Comparison of ENCODE assay signal across 13 cellular contexts in genomic region chr1:204711947-204712701, GRCh38. TPM values are rescaled to one million over a fixed set of nuclear protein-coding genes. Genes with fewer than 3 reads are reported as not detected.
A peak's percentile ranks its signal among the peaks of the same experiment; 100 is the strongest.
DNase-seq lines count a peak whose midpoint lies in the region; ATAC-seq and TF ChIP-seq lines count a peak whose summit lies in the region.
"Had no signal": no experiment of that assay in that cellular context is flagged by ENCODE, and none has a peak within 500 bp of the region (broad histone marks: within the 10 kb centered on the region; RNA-seq: fewer than 3 reads in every experiment).

No MANE protein-coding gene starts in this region.

- no peak overlapping the region for H2BK15ac ChIP-seq in neuronal stem cell (ENCODE audit: low read length)

- peaks cover 78% of the 10 kb centered on the region for H3K4me1 ChIP-seq in DOHH2 (ENCODE audit: control insufficient read depth, low read length)
- H3K4me1 ChIP-seq in endodermal cell (ENCODE audit: control insufficient read depth, insufficient read depth, low read length): peaks cover 5% of the 10 kb centered on the region
- peaks cover 21 to 48% of the 10 kb centered on the region in 2 donors for H3K4me1 ChIP-seq in neuronal stem cell (ENCODE audit: control insufficient read depth in 2 of 2, insufficient read depth in 1 of 2, low read depth in 1 of 2, low read length in 2 of 2)

- H3K4me3 Mint-ChIP-seq in endodermal cell: no peak overlapping the region
- no peak overlapping the region for H3K4me3 Mint-ChIP-seq in T-helper 2 cell treated with Interferon-gamma antibody and Interleukin-4, amounts not matched to agents 5 μg/mL and 100 μg/mL, for 36 hours
- H3K4me3 Mint-ChIP-seq: stimulated activated naive B cell treated with anti-CD40 and anti-IgM and Interleukin-4, amounts not matched to agents 10 μg/mL and 1 μg/mL and 100 μg/mL, for 72 hours; T-helper 17 cell had no signal

- H4K91ac ChIP-seq in neuronal stem cell (ENCODE audit: low read depth, low read length, poor library complexity): no peak overlapping the region

- peaks cover 61% of the 10 kb centered on the region for H3K4me1 Mint-ChIP-seq in endodermal cell
- H3K4me1 Mint-ChIP-seq in T-helper 2 cell treated with Interferon-gamma antibody and Interleukin-4, amounts not matched to agents 5 μg/mL and 100 μg/mL, for 36 hours (ENCODE audit: low read depth): peaks cover 3% of the 10 kb centered on the region
- H3K4me1 Mint-ChIP-seq: T-helper 17 cell had no signal

- no peaks in the 10 kb centered on the region for H3K9me2 ChIP-seq in DOHH2 (replicated peaks; ENCODE audit: control insufficient read depth, low read length)

- H3K14ac ChIP-seq in neuronal stem cell (ENCODE audit: low read length): no peak overlapping the region

- peak; percentile 36 for DNase-seq in NCI-H345 treated with DMSO at 0.1 percent for 48 hours (lab: John Stamatoyannopoulos, UW; ENCODE audit: unreplicated experiment)
- peak; percentile 72 for DNase-seq in endodermal cell
- no peak for DNase-seq in neuronal stem cell (ENCODE audit: low spot score)
- no peak for DNase-seq in effector CD4-positive, alpha-beta T cell
- no peak for DNase-seq in NOMO-1 treated with dmso at 0.1 percent for 144 hours (lab: John Stamatoyannopoulos, UW; ENCODE audit: unreplicated experiment)
- DNase-seq in T-helper 2 cell treated with Interferon-gamma antibody and Interleukin-4, amounts not matched to agents 5 μg/mL and 100 μg/mL, for 36 hours (ENCODE audit: low spot score): no peak
- DNase-seq in sciatic nerve (ENCODE audit: low spot score): no peak
- DNase-seq: mammary epithelial cell; spleen; stimulated activated naive B cell treated with anti-CD40 and anti-IgM and Interleukin-4, amounts not matched to agents 10 μg/mL and 1 μg/mL and 100 μg/mL, for 72 hours; T-helper 17 cell had no signal

- H3K79me1 ChIP-seq in neuronal stem cell (ENCODE audit: low read depth, low read length): no peaks in the 10 kb centered on the region

- intact Hi-C loops in sciatic nerve (cut with DNase I): no loop called here

- peak overlapping the region; percentile 81 for H3K4me2 ChIP-seq in DOHH2 (ENCODE audit: low read length)
- H3K4me2 ChIP-seq in neuronal stem cell (ENCODE audit: insufficient read depth, low read length, poor library complexity, severe bottlenecking): no peak overlapping the region

- H2BK120ac ChIP-seq in neuronal stem cell (ENCODE audit: low read depth, low read length): peak overlapping the region; percentile 29

- no peak overlapping the region for H4K8ac ChIP-seq in neuronal stem cell (ENCODE audit: low read depth, low read length)

- H3K27ac ChIP-seq in DOHH2 (ENCODE audit: low read depth, low read length): no peak overlapping the region
- H3K27ac ChIP-seq in endodermal cell (ENCODE audit: low read depth, low read length): no peak overlapping the region
- no peak overlapping the region for H3K27ac ChIP-seq in neuronal stem cell (replicated peaks; ENCODE audit: low read length)
- H3K27ac ChIP-seq: cardiac muscle cell, spleen had no signal

- no peaks in the 10 kb centered on the region for H3F3A ChIP-seq in DOHH2 (ENCODE audit: control insufficient read depth, insufficient read depth)

- H3K79me2 ChIP-seq in DOHH2 (ENCODE audit: control insufficient read depth, low read length): peaks cover 59% of the 10 kb centered on the region

- no peak for ATAC-seq in sciatic nerve
- ATAC-seq: T-helper 17 cell had no signal

- H2BK12ac ChIP-seq in neuronal stem cell (ENCODE audit: low read length): no peak overlapping the region

- H3K9ac ChIP-seq in endodermal cell (ENCODE audit: extremely low read depth, low read length, poor library complexity, severe bottlenecking): no peak overlapping the region
- no peak overlapping the region for H3K9ac ChIP-seq in neuronal stem cell (ENCODE audit: low read depth, low read length, poor library complexity)

- WGBS in endodermal cell (ENCODE audit: insufficient coverage in 1 of 2, insufficient read length in 1 of 2), 2 experiments: 51 to 54% methylated on average over 15 to 23 of the region's 23 CpGs
- WGBS in neuronal stem cell (ENCODE audit: extremely low coverage in 2 of 2, insufficient read length in 2 of 2, insufficient replicate concordance in 1 of 2), 2 donors: no CpG with 5 or more reads among the region's 23 CpGs

- peak overlapping the region; percentile 68 for H2AK5ac ChIP-seq in neuronal stem cell (ENCODE audit: low read depth, low read length)

- H3K4me3 ChIP-seq in DOHH2 (ENCODE audit: low read length): peak overlapping the region; percentile 88
- H3K4me3 ChIP-seq in endodermal cell (ENCODE audit: low read length): no peak overlapping the region
- H3K4me3 ChIP-seq in neuronal stem cell (ENCODE audit: low read length in 2 of 2): no peak overlapping the region
- H3K4me3 ChIP-seq: cardiac muscle cell had no signal

- H3K18ac ChIP-seq in neuronal stem cell (ENCODE audit: low read length): peak overlapping the region; percentile 46

- H3K4ac ChIP-seq in neuronal stem cell (ENCODE audit: low read length): no peak overlapping the region

- H3K9me3 ChIP-seq in DOHH2 (ENCODE audit: control insufficient read depth, insufficient read depth, low read length) (no peaks in the 10 kb centered on the region), endodermal cell (ENCODE audit: control insufficient read depth, low read length) (no peaks in the 10 kb centered on the region), neuronal stem cell (replicated peaks in 1 of 2; ENCODE audit: control insufficient read depth in 2 of 2, insufficient read depth in 1 of 2, low read depth in 1 of 2, low read length in 2 of 2) (no peaks in the 10 kb centered on the region)
- H3K9me3 ChIP-seq: spleen had no signal

- H3K27ac Mint-ChIP-seq in endodermal cell: no peak overlapping the region
- H3K27ac Mint-ChIP-seq in T-helper 2 cell treated with Interferon-gamma antibody and Interleukin-4, amounts not matched to agents 5 μg/mL and 100 μg/mL, for 36 hours: no peak overlapping the region
- H3K27ac Mint-ChIP-seq: stimulated activated naive B cell treated with anti-CD40 and anti-IgM and Interleukin-4, amounts not matched to agents 10 μg/mL and 1 μg/mL and 100 μg/mL, for 72 hours; T-helper 17 cell had no signal

- H3K9me3 Mint-ChIP-seq in endodermal cell: no peaks in the 10 kb centered on the region
- no peaks in the 10 kb centered on the region for H3K9me3 Mint-ChIP-seq in T-helper 2 cell treated with Interferon-gamma antibody and Interleukin-4, amounts not matched to agents 5 μg/mL and 100 μg/mL, for 36 hours
- H3K9me3 Mint-ChIP-seq: stimulated activated naive B cell treated with anti-CD40 and anti-IgM and Interleukin-4, amounts not matched to agents 10 μg/mL and 1 μg/mL and 100 μg/mL, for 72 hours had no signal

- no peaks in the 10 kb centered on the region for H3K27me3 ChIP-seq in DOHH2 (ENCODE audit: control insufficient read depth, low read length)
- peaks cover 5% of the 10 kb centered on the region for H3K27me3 ChIP-seq in endodermal cell (ENCODE audit: control insufficient read depth, insufficient read depth, low read length, poor library complexity, severe bottlenecking)
- peaks cover 0 to 25% (median 24%) of the 10 kb centered on the region in 3 experiments for H3K27me3 ChIP-seq in neuronal stem cell (ENCODE audit: control insufficient read depth in 3 of 3, insufficient read depth in 3 of 3, low read depth in 1 of 3, low read length in 3 of 3)

- H2BK5ac ChIP-seq in neuronal stem cell (ENCODE audit: low read length): peak overlapping the region; percentile 33

- H3K23ac ChIP-seq in neuronal stem cell (ENCODE audit: low read depth, low read length, poor library complexity): peak overlapping the region; percentile 40

- H3K27me3 Mint-ChIP-seq in endodermal cell (ENCODE audit: insufficient read depth): peaks cover 11% of the 10 kb centered on the region
- H3K27me3 Mint-ChIP-seq in T-helper 2 cell treated with Interferon-gamma antibody and Interleukin-4, amounts not matched to agents 5 μg/mL and 100 μg/mL, for 36 hours (ENCODE audit: low read depth): peaks cover 43% of the 10 kb centered on the region

- no peak overlapping the region for H2AFZ ChIP-seq in neuronal stem cell (ENCODE audit: low read length)

- H4K20me1 ChIP-seq in DOHH2 (ENCODE audit: control insufficient read depth, insufficient read depth, low read depth, low read length): no peaks in the 10 kb centered on the region; the same call in 1 of the 2 replicates

- peaks cover 38% of the 10 kb centered on the region for H3K36me3 ChIP-seq in DOHH2 (ENCODE audit: control insufficient read depth, low read length)
- no peaks in the 10 kb centered on the region for H3K36me3 ChIP-seq in endodermal cell (ENCODE audit: control insufficient read depth, insufficient read depth, low read length)
- no peaks in the 10 kb centered on the region for H3K36me3 ChIP-seq in neuronal stem cell (replicated peaks in 1 of 2; ENCODE audit: control insufficient read depth in 2 of 2, insufficient read depth in 2 of 2, low read length in 2 of 2)
- H3K36me3 ChIP-seq: cardiac muscle cell, spleen had no signal

- TF ChIP-seq CTCF in DOHH2 (IDR thresholded peaks at IDR 0.05; ENCODE audit: low read depth, low read length, poor library complexity, severe bottlenecking): no peak
- TF ChIP-seq CTCF in endodermal cell (conservative IDR thresholded peaks at IDR 0.05): no peak

- H3K36me3 Mint-ChIP-seq in endodermal cell (ENCODE audit: low read depth): no peaks in the 10 kb centered on the region
- no peaks in the 10 kb centered on the region for H3K36me3 Mint-ChIP-seq in T-helper 2 cell treated with Interferon-gamma antibody and Interleukin-4, amounts not matched to agents 5 μg/mL and 100 μg/mL, for 36 hours (ENCODE audit: low read depth)
- H3K36me3 Mint-ChIP-seq: stimulated activated naive B cell treated with anti-CD40 and anti-IgM and Interleukin-4, amounts not matched to agents 10 μg/mL and 1 μg/mL and 100 μg/mL, for 72 hours had no signal

RNA-seq across cellular contexts. Expression of gene LRRN2, which starts 26.6 kb away (rescaled TPM):
- total RNA-seq in endodermal cell (10 to 100 TPM; 11.4 to 16.2 TPM), sciatic nerve (12.0 TPM)
- polyA plus RNA-seq in endodermal cell (2013, experiment 1 of 2): 15.9 TPM
- polyA plus RNA-seq in endodermal cell (2013, experiment 2 of 2): 12.1 TPM
- polyA plus RNA-seq in neuronal stem cell (2013, experiment 1 of 2): 7.0 TPM
- polyA plus RNA-seq in neuronal stem cell (2013, experiment 2 of 2): 7.3 TPM
- total RNA-seq: T-helper 17 cell had no signal
- polyA plus RNA-seq: mammary epithelial cell had no signal

Comparison
In these comparisons a context has a peak if more than half of its experiments do, and no peak if none do; other contexts are left out.
1. DNase-seq: peak in NCI-H345 treated with DMSO at 0.1 percent for 48 hours (single experiment) and endodermal cell (single experiment); none in neuronal stem cell (single experiment), effector CD4-positive, alpha-beta T cell (single experiment), NOMO-1 treated with dmso at 0.1 percent for 144 hours (single experiment), T-helper 2 cell treated with Interferon-gamma antibody and Interleukin-4, amounts not matched to agents 5 μg/mL and 100 μg/mL, for 36 hours (single experiment) and sciatic nerve (single experiment).